ENCODE assay signal across 9 cellular contexts in genomic region chr4:162959056-162959455, GRCh38.
DNase-seq lines count a peak whose midpoint lies in the region; ATAC-seq, FAIRE-seq and TF ChIP-seq lines count a peak whose summit lies in the region.
"Had no signal": no experiment of that assay in that cellular context is flagged by ENCODE, and none has a peak within 500 bp of the region (broad histone marks: within the 10 kb centered on the region; RNA-seq: fewer than 3 reads in every experiment).

No MANE protein-coding gene starts in this region.

- TF ChIP-seq RAD21 in K562 (CRISPR knock-in tag; conservative IDR thresholded peaks at IDR 0.05 in 1 of 2, IDR thresholded peaks at IDR 0.05 in 1 of 2): peak; percentile 32 to 48

- no peaks in the 10 kb centered on the region; the same call in 1 of the 2 replicates for H4K20me1 ChIP-seq in K562 (replicated peaks; ENCODE audit: control insufficient read depth, insufficient read depth, low read length)

- BruUV-seq in K562 (replicated peaks; lab: Mats Ljungman, UMichigan): no TSS peak

- H3K36me3 ChIP-seq in K562 (ENCODE audit: control insufficient read depth, insufficient read depth, low read length): no peaks in the 10 kb centered on the region
- H3K36me3 ChIP-seq: SJSA1 had no signal

- H2AFZ ChIP-seq in K562 (ENCODE audit: low read depth, low read length): no peak overlapping the region

- peak; percentile 5 for DNase-seq in A172 (ENCODE audit: low spot score)
- DNase-seq in K562 (ENCODE audit: extremely low read depth in 1 of 4, low spot score in 3 of 4): peak in 1 of 4 experiments; percentile 4
- DNase-seq in activated CD8-positive, alpha-beta memory T cell treated with anti-CD3 and anti-CD28 coated beads for 24 hours: no peak
- no peak for DNase-seq in DMS79 treated with DMSO at 0.1 percent for 48 hours (lab: John Stamatoyannopoulos, UW)
- DNase-seq in SKM-1 (lab: John Stamatoyannopoulos, UW; ENCODE audit: unreplicated experiment): no peak
- DNase-seq in NCI-H345 treated with DMSO at 0.1 percent for 48 hours (lab: John Stamatoyannopoulos, UW; ENCODE audit: unreplicated experiment): no peak

- in situ Hi-C loops in K562 (cut with MboI): no loop called here

- no peaks in the 10 kb centered on the region for H3K27me3 ChIP-seq in K562 (ENCODE audit: control insufficient read depth in 2 of 2, insufficient read depth in 2 of 2, low read length in 2 of 2)

- no peak overlapping the region for H3K4me2 ChIP-seq in K562 (ENCODE audit: insufficient read depth, low read length)

- H3K79me2 ChIP-seq in K562 (ENCODE audit: control insufficient read depth, insufficient read depth, low read length): no peaks in the 10 kb centered on the region

- H3K9me1 ChIP-seq in K562 (ENCODE audit: control insufficient read depth, insufficient read depth, low read length): no peaks in the 10 kb centered on the region

- 0% methylated on average over 2 of the region's 2 CpGs for WGBS in K562 (ENCODE audit: insufficient coverage, low coverage, missing lambda C conversion rate)

- H3K9me3 ChIP-seq in K562 (replicated peaks; ENCODE audit: control insufficient read depth, insufficient read depth, low read depth, low read length): no peaks in the 10 kb centered on the region
- H3K9me3 ChIP-seq: SJSA1 had no signal

- CTCF ChIA-PET in K562 (lab: Yijun Ruan, JAX; ENCODE audit: low intra/inter-chr PET ratio): no interaction called here

- ATAC-seq in GM18519 (IDR thresholded peaks at IDR 0.05; ENCODE audit: low FRiP score, unreplicated experiment) (peak; percentile 52), HG03175 (IDR thresholded peaks at IDR 0.05; ENCODE audit: unreplicated experiment) (peak; percentile 63), K562 (peak; percentile 58; the same call in 2 of the 3 replicates)

- H3K4me3 ChIP-seq in K562: no peak overlapping the region
- H3K4me3 ChIP-seq: SJSA1 had no signal

- no peak overlapping the region for H3K27ac ChIP-seq in K562 (ENCODE audit: extremely low read depth, low read depth, low read length)
- H3K27ac ChIP-seq: SJSA1 had no signal

- no peak for FAIRE-seq in K562 (lab: Jason Lieb, UNC)

- no peak for TF ChIP-seq CTCF in K562 (IDR thresholded peaks at IDR 0.05 in 2 of 3, conservative IDR thresholded peaks at IDR 0.05 in 1 of 3; ENCODE audit: insufficient read depth in 2 of 3, low read depth in 1 of 3, low read length in 3 of 3)

- no peaks in the 10 kb centered on the region for H3K4me1 ChIP-seq in K562 (replicated peaks in 1 of 2; ENCODE audit: control insufficient read depth in 2 of 2, insufficient read depth in 2 of 2, low read length in 2 of 2)
- H3K4me1 ChIP-seq: SJSA1 had no signal

- POLR2A ChIA-PET in K562 (lab: Yijun Ruan, JAX): interaction anchor here (0.5 kb wide), 1 partner anchor 327 kb away, joined by 4 read pairs; no protein-coding TSS in a partner anchor

- intact Hi-C loops in K562 (cut with micrococcal nuclease): no loop called here

- H3K9ac ChIP-seq in K562 (ENCODE audit: insufficient read depth in 1 of 2, low read depth in 2 of 2, low read length in 2 of 2): no peak overlapping the region

- TF ChIP-seq EP300 in K562 (IDR thresholded peaks at IDR 0.05; ENCODE audit: low read length): no peak

- no peak for TF ChIP-seq POLR2A in K562 (conservative IDR thresholded peaks at IDR 0.05)

TF ChIP-seq in K562, 482 proteins besides CTCF, POLR2A, EP300 and RAD21:
- TF ChIP-seq CHD4 (IDR thresholded peaks at IDR 0.05; ENCODE audit: insufficient read depth, insufficient replicate concordance, low read depth, low read length, poor library complexity, severe bottlenecking) (no peak), SMAD3 (CRISPR knock-in tag; conservative IDR thresholded peaks at IDR 0.05) (no peak), TFE3 (CRISPR knock-in tag; IDR thresholded peaks at IDR 0.05) (no peak), HDAC1 (IDR thresholded peaks at IDR 0.05) (no peak), RB1 (IDR thresholded peaks at IDR 0.05; ENCODE audit: low read depth) (no peak), DMBX1 (CRISPR knock-in tag; IDR thresholded peaks at IDR 0.05; ENCODE audit: borderline replicate concordance) (no peak), NR2C2 (CRISPR knock-in tag; IDR thresholded peaks at IDR 0.05) (no peak), NR2C2 (tag; IDR thresholded peaks at IDR 0.05) (no peak), MITF (IDR thresholded peaks at IDR 0.05) (no peak), ATF7 (IDR thresholded peaks at IDR 0.05) (no peak), FOSL1 (tag; conservative IDR thresholded peaks at IDR 0.05) (no peak), GTF2E2 (tag; IDR thresholded peaks at IDR 0.05) (no peak), JUN (IDR thresholded peaks at IDR 0.05; ENCODE audit: borderline replicate concordance, low read depth, low read length) (no peak), JUN (CRISPR knock-in tag; IDR thresholded peaks at IDR 0.05; ENCODE audit: borderline replicate concordance) (no peak), L3MBTL2 (IDR thresholded peaks at IDR 0.05) (no peak), E2F5 (CRISPR knock-in tag; IDR thresholded peaks at IDR 0.05) (no peak)
